Comparison of ENCODE assay signal across 24 cellular contexts in the genomic region with DNA sequence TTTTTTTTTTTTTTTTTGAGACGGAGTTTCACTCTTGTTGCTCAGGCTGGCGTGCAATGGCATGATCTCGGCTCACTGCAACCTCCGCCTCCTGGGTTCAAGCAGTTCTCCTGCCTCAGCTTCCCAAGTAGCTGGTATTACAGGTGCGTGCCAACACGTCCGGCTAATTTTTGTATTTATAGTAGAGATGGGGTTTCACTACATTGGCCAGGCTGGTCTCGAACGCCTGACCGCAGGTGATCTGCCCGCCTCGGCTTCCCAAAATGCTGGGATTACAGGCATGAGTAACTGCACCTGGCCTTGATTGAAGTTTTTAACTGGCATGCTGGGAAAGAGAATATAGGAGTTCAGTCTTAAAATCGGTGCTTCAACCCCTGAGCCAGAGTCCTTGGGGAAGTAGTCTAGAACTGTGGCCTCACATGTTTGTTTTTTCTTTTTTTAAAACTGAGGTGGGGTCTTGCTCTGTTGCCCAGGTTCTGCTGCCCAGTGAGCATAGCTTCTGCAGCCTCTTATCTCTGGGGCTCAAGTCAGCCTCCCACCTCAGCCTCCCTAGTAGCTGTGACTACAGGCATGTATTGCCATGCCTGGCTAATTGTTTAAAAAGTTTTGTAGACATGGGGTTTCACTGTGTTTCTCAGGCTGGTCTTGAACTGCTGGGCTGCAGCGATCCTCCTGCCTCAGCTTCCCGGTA. TPM values are rescaled to one million over a fixed set of nuclear protein-coding genes. Genes with fewer than 3 reads are reported as not detected.
DNase-seq lines count a peak whose midpoint lies in the region; ATAC-seq, FAIRE-seq and TF ChIP-seq lines count a peak whose summit lies in the region.
"Had no signal": no experiment of that assay in that cellular context is flagged by ENCODE, and none has a peak within 500 bp of the region (broad histone marks: within the 10 kb centered on the region; RNA-seq: fewer than 3 reads in every experiment).

No MANE protein-coding gene starts in this region.

- DNase-seq in activated effector memory CD4-positive, alpha-beta T cell treated with anti-CD3 and anti-CD28 coated beads, Interleukin-2, amount 50 U/mL, for 16 hours: peak; percentile 61
- no peak for DNase-seq in activated effector memory CD4-positive, alpha-beta T cell treated with Interleukin-2 at 50 U/mL for 16 hours
- DNase-seq in K562 (ENCODE audit: extremely low read depth in 1 of 4, low spot score in 3 of 4) (no peak), neural crest cell (ENCODE audit: low read depth, low spot score) (no peak), upper lobe of right lung (peak; percentile 37), ureter (ENCODE audit: low spot score) (no peak), HEK293T (ENCODE audit: extremely low spot score) (no peak), NCI-H748 (lab: John Stamatoyannopoulos, UW; ENCODE audit: unreplicated experiment) (no peak)
- DNase-seq: DMS153; Kasumi-1; MV-4-11; NCI-H1105; NCI-H1436 treated with DMSO at 0.1 percent for 48 hours; NCI-H187 treated with DMSO at 0.1 percent for 48 hours; NCI-H446; NCI-H524 treated with DMSO at 0.1 percent for 48 hours; NCI-H82; NK-92 treated with Interleukin-12 subunit alpha and Interleukin-12 subunit beta, amount 100 ng/mL, for 24 hours; PC-9; SHP77 treated with DMSO at 0.1 percent for 48 hours had no signal

- H3K4me3 ChIP-seq in K562 (no peak overlapping the region), upper lobe of right lung (no peak overlapping the region)
- H3K4me3 ChIP-seq: PC-9 had no signal

- H3K27me3 ChIP-seq in K562 (ENCODE audit: control insufficient read depth in 2 of 2, insufficient read depth in 2 of 2, low read length in 2 of 2) (no peaks in the 10 kb centered on the region), upper lobe of right lung (no peaks in the 10 kb centered on the region)

- POLR2A ChIA-PET in K562 (lab: Yijun Ruan, JAX) (interaction anchor here (0.7 kb wide), 1 partner anchor 318 kb away, joined by 3 read pairs; the partner anchor contains the start of gene CHMP4B), HEK293T (lab: Yijun Ruan, JAX) (no interaction called here)

- CTCF ChIA-PET in K562 (lab: Yijun Ruan, JAX; ENCODE audit: low intra/inter-chr PET ratio): no interaction called here
- CTCF ChIA-PET in HEK293T (lab: Yijun Ruan, JAX): no interaction called here

- H3K9me3 ChIP-seq in K562 (replicated peaks; ENCODE audit: control insufficient read depth, insufficient read depth, low read depth, low read length) (no peaks in the 10 kb centered on the region), upper lobe of right lung (no peaks in the 10 kb centered on the region)

- in situ Hi-C loops in K562 (cut with MboI): no loop called here

- H3K36me3 ChIP-seq in K562 (ENCODE audit: control insufficient read depth, insufficient read depth, low read length) (no peaks in the 10 kb centered on the region), upper lobe of right lung (no peaks in the 10 kb centered on the region)

- 91% methylated on average over 12 of the region's 15 CpGs for WGBS in K562 (ENCODE audit: insufficient coverage, low coverage, missing lambda C conversion rate)

- no peak for FAIRE-seq in K562 (lab: Jason Lieb, UNC)
- FAIRE-seq: H54 had no signal

- no peaks in the 10 kb centered on the region for H3K36me3 Mint-ChIP-seq in neural crest cell (ENCODE audit: low read depth)

- no peak overlapping the region for H3K9ac ChIP-seq in K562 (ENCODE audit: insufficient read depth in 1 of 2, low read depth in 2 of 2, low read length in 2 of 2)

- H4K20me1 ChIP-seq in K562 (replicated peaks; ENCODE audit: control insufficient read depth, insufficient read depth, low read length): no peaks in the 10 kb centered on the region

- peaks cover 9% of the 10 kb centered on the region for H3K4me1 Mint-ChIP-seq in neural crest cell

- TF ChIP-seq RAD21 in K562 (CRISPR knock-in tag; conservative IDR thresholded peaks at IDR 0.05 in 1 of 2, IDR thresholded peaks at IDR 0.05 in 1 of 2): no peak

- no peaks in the 10 kb centered on the region for H3K9me3 Mint-ChIP-seq in neural crest cell

- H3K27ac ChIP-seq in K562 (ENCODE audit: extremely low read depth, low read depth, low read length) (no peak overlapping the region), upper lobe of right lung (no peak overlapping the region)
- H3K27ac ChIP-seq: 22Rv1, C4-2B, PC-9 had no signal

- no peaks in the 10 kb centered on the region for H3K9me1 ChIP-seq in K562 (ENCODE audit: control insufficient read depth, insufficient read depth, low read length)

- ATAC-seq in K562 (no peak), upper lobe of right lung (no peak)

- BruUV-seq in K562 (replicated peaks; lab: Mats Ljungman, UMichigan): no TSS peak

- no peak for TF ChIP-seq EP300 in K562 (IDR thresholded peaks at IDR 0.05; ENCODE audit: low read length)

- H3K79me2 ChIP-seq in K562 (ENCODE audit: control insufficient read depth, insufficient read depth, low read length): peaks cover 32% of the 10 kb centered on the region

- TF ChIP-seq POLR2A in K562 (conservative IDR thresholded peaks at IDR 0.05): no peak

- H3K4me3 Mint-ChIP-seq in neural crest cell: peak overlapping the region; percentile 77
- H3K4me3 Mint-ChIP-seq: B cell had no signal

- no peak overlapping the region for H2AFZ ChIP-seq in K562 (ENCODE audit: low read depth, low read length)
- H2AFZ ChIP-seq: PC-9 had no signal

- peaks cover 0 to 20% of the 10 kb centered on the region in 2 experiments; a peak in 3 of 5 replicates for H3K4me1 ChIP-seq in K562 (replicated peaks in 1 of 2; ENCODE audit: control insufficient read depth in 2 of 2, insufficient read depth in 2 of 2, low read length in 2 of 2)
- peaks cover 18% of the 10 kb centered on the region for H3K4me1 ChIP-seq in upper lobe of right lung

- H3K27me3 Mint-ChIP-seq in neural crest cell (ENCODE audit: low read depth): no peaks in the 10 kb centered on the region
- H3K27me3 Mint-ChIP-seq: B cell had no signal

- TF ChIP-seq CTCF in K562 (IDR thresholded peaks at IDR 0.05 in 2 of 3, conservative IDR thresholded peaks at IDR 0.05 in 1 of 3; ENCODE audit: insufficient read depth in 2 of 3, low read depth in 1 of 3, low read length in 3 of 3) (no peak), neural crest cell (conservative IDR thresholded peaks at IDR 0.05) (no peak), upper lobe of right lung (IDR thresholded peaks at IDR 0.05) (no peak)

- H3K4me2 ChIP-seq in K562 (ENCODE audit: insufficient read depth, low read length): no peak overlapping the region
- H3K4me2 ChIP-seq: PC-9 had no signal

- intact Hi-C loops in K562 (cut with micrococcal nuclease) (loop anchor here (5.0 kb wide), 1 partner anchor 499 kb away; the partner anchor contains the start of gene RALY), upper lobe of right lung (cut with DNase I) (no loop called here)

- no peak overlapping the region for H3K27ac Mint-ChIP-seq in neural crest cell (ENCODE audit: unreplicated experiment)
- H3K27ac Mint-ChIP-seq: B cell had no signal

TF ChIP-seq in HEK293T, 16 proteins besides CTCF, POLR2A, EP300 and RAD21:
- no peak for TF ChIP-seq BHLHE40 (IDR thresholded peaks at IDR 0.05; ENCODE audit: borderline replicate concordance)
- TF ChIP-seq NFRKB (IDR thresholded peaks at IDR 0.05): no peak
- no peak for TF ChIP-seq L3MBTL2 (conservative IDR thresholded peaks at IDR 0.05)
- no peak for TF ChIP-seq FOXK2 (IDR thresholded peaks at IDR 0.05)
- no peak for TF ChIP-seq ELF4 (IDR thresholded peaks at IDR 0.05)
- TF ChIP-seq TARDBP (IDR thresholded peaks at IDR 0.05): no peak
- TF ChIP-seq HDGF (IDR thresholded peaks at IDR 0.05; ENCODE audit: borderline replicate concordance): no peak
- TF ChIP-seq LEF1 (IDR thresholded peaks at IDR 0.05; ENCODE audit: borderline replicate concordance): no peak
TF ChIP-seq in HEK293T: peak in this region for 0.

RNA-seq across cellular contexts. Expression of gene CBFA2T2, which starts 3.3 kb away (rescaled TPM):
- 24.3 and 29.1 TPM in 2 replicates for total RNA-seq in K562 (2011; cell fraction: chromatin; rRNA removed; ENCODE audit: low replicate concordance)
- total RNA-seq in K562 (2011; cell fraction: nucleolus; rRNA removed): 10.5 and 11.7 TPM in 2 replicates
- total RNA-seq in K562 (2011; cell fraction: nucleoplasm; rRNA removed): 19.6 and 24.3 TPM in 2 replicates
- total RNA-seq in K562 (2014; rRNA removed) (2.9 and 4.4 TPM in 2 replicates), K562 (2014; rRNA removed; fragmentation: Illumina TruSeq; extraction: Trizol) (3.2 and 5.2 TPM in 2 replicates), K562 (2015; rRNA removed; fragmentation: Illumina TruSeq; extraction: Trizol) (5.8 and 6.8 TPM in 2 replicates), K562 (2021) (8.6 and 9.7 TPM in 2 replicates), neural crest cell (36.5 and 37.9 TPM in 2 replicates), upper lobe of right lung (15.7 TPM), ureter (20.7 TPM)
- polyA plus RNA-seq in K562 (2011; rRNA removed) (9.6 and 15.6 TPM in 2 replicates), K562 (2014; fragmentation: Illumina TruSeq; extraction: Trizol) (7.3 and 8.2 TPM in 2 replicates), K562 (2014; fragmentation: Nextera tagmentation; extraction: Ambion mirVana) (under 1 TPM; 0.27 to 0.41 TPM), K562 (2014; rRNA removed) (7.8 and 8.8 TPM in 2 replicates)
- 10.8 and 12.4 TPM in 2 replicates for polyA plus RNA-seq in K562 (2011; cell fraction: cytosol; rRNA removed)
- polyA plus RNA-seq in K562 (2011; cell fraction: nucleus; rRNA removed): 29.5 and 31.2 TPM in 2 replicates
- polyA plus RNA-seq in K562 (2012): 7.4 and 9.3 TPM in 2 replicates
- 10.6 and 12.2 TPM in 2 replicates for polyA minus RNA-seq in K562 (2011; rRNA and poly(A)+ RNA removed)
- polyA minus RNA-seq in K562 (2011; cell fraction: cytosol; rRNA and poly(A)+ RNA removed): 7.3 and 11.4 TPM in 2 replicates
- 3.8 and 7.2 TPM in 2 replicates for polyA minus RNA-seq in K562 (2011; cell fraction: nucleus; rRNA and poly(A)+ RNA removed)

RNA-seq across cellular contexts. Expression of gene SNTA1, which starts 49.7 kb away (rescaled TPM):
- total RNA-seq in K562 (2011; cell fraction: chromatin; rRNA removed; ENCODE audit: low replicate concordance): 5.9 and 12.0 TPM in 2 replicates
- 13.7 and 14.1 TPM in 2 replicates for total RNA-seq in K562 (2011; cell fraction: nucleolus; rRNA removed)
- 10.3 and 11.0 TPM in 2 replicates for total RNA-seq in K562 (2011; cell fraction: nucleoplasm; rRNA removed)
- total RNA-seq in K562 (2014; rRNA removed): 40.8 and 50.9 TPM in 2 replicates
- total RNA-seq in K562 (2014; rRNA removed; fragmentation: Illumina TruSeq; extraction: Trizol): 9.1 and 9.8 TPM in 2 replicates
- 19.6 and 20.3 TPM in 2 replicates for total RNA-seq in K562 (2015; rRNA removed; fragmentation: Illumina TruSeq; extraction: Trizol)
- 35.3 and 35.4 TPM in 2 replicates for total RNA-seq in K562 (2021)
- 20.2 and 22.1 TPM in 2 replicates for polyA plus RNA-seq in K562 (2011; rRNA removed)
- polyA plus RNA-seq in K562 (2011; cell fraction: cytosol; rRNA removed): 28.9 and 54.5 TPM in 2 replicates
- polyA plus RNA-seq in K562 (2011; cell fraction: nucleus; rRNA removed): 13.7 and 18.7 TPM in 2 replicates
- 22.4 and 26.1 TPM in 2 replicates for polyA plus RNA-seq in K562 (2012)
- polyA plus RNA-seq in K562 (2014; fragmentation: Illumina TruSeq; extraction: Trizol): 21.2 and 23.5 TPM in 2 replicates
- polyA plus RNA-seq in K562 (2014; fragmentation: Nextera tagmentation; extraction: Ambion mirVana): 1 to 10 TPM; 1.2 to 2.0 TPM
- 30.7 and 32.9 TPM in 2 replicates for polyA plus RNA-seq in K562 (2014; rRNA removed)
- polyA minus RNA-seq in K562 (2011; rRNA and poly(A)+ RNA removed): 8.0 and 13.9 TPM in 2 replicates
- polyA minus RNA-seq in K562 (2011; cell fraction: cytosol; rRNA and poly(A)+ RNA removed): 15.7 and 15.9 TPM in 2 replicates
- polyA minus RNA-seq in K562 (2011; cell fraction: nucleus; rRNA and poly(A)+ RNA removed): 3.5 and 4.8 TPM in 2 replicates
- total RNA-seq in neural crest cell: 9.4 and 10.3 TPM in 2 replicates
- 8.6 TPM for total RNA-seq in upper lobe of right lung
- 9.6 TPM for total RNA-seq in ureter

Comparison
In these comparisons a context has a peak if more than half of its experiments do, and no peak if none do; other contexts are left out.
1. DNase-seq: peak in activated effector memory CD4-positive, alpha-beta T cell treated with anti-CD3 and anti-CD28 coated beads, Interleukin-2, amount 50 U/mL, for 16 hours (single experiment) and upper lobe of right lung (single experiment); none in activated effector memory CD4-positive, alpha-beta T cell treated with Interleukin-2 at 50 U/mL for 16 hours (single experiment), K562 (0 of 4), neural crest cell (single experiment), ureter (single experiment), HEK293T (single experiment) and NCI-H748 (single experiment).